In genomic region chr4:163590103-163590502, GRCh38 we compare ENCODE assay signal across 15 cellular contexts.
A peak's percentile ranks its signal among the peaks of the same experiment; 100 is the strongest.
DNase-seq lines count a peak whose midpoint lies in the region; ATAC-seq and FAIRE-seq lines count a peak whose summit lies in the region.
"Had no signal": no experiment of that assay in that cellular context is flagged by ENCODE, and none has a peak within 500 bp of the region (broad histone marks: within the 10 kb centered on the region; RNA-seq: fewer than 3 reads in every experiment).

No MANE protein-coding gene starts in this region.

- H3K27me3 Mint-ChIP-seq in memory B cell = no peaks in the 10 kb centered on the region
- H3K27me3 Mint-ChIP-seq in natural killer cell treated with Interleukin-12 subunit alpha and Interleukin-12 subunit beta and Interleukin-15 and Interleukin-18, amount 100 ng/mL, for 72 hours = peaks cover 0 to 9% of the 10 kb centered on the region in 2 donors
- H3K27me3 Mint-ChIP-seq: brain had no signal

- peaks cover 40% of the 10 kb centered on the region for H3K4me1 Mint-ChIP-seq in memory B cell
- no peaks in the 10 kb centered on the region for H3K4me1 Mint-ChIP-seq in natural killer cell treated with Interleukin-12 subunit alpha and Interleukin-12 subunit beta and Interleukin-15 and Interleukin-18, amount 100 ng/mL, for 72 hours (ENCODE audit: low read depth in 2 of 2)

- DNase-seq in memory B cell (ENCODE audit: low spot score in 2 of 2) (no peak), KG1 (lab: John Stamatoyannopoulos, UW) (no peak), HTR-8/SVneo (ENCODE audit: insufficient read length, low spot score) (no peak), retina (no peak)
- DNase-seq in natural killer cell treated with Interleukin-12 subunit alpha and Interleukin-12 subunit beta and Interleukin-15 and Interleukin-18, amount 100 ng/mL, for 72 hours (ENCODE audit: low spot score) = no peak
- DNase-seq: C1 segment of cervical spinal cord; effector memory CD4-positive, alpha-beta T cell; foreskin fibroblast; immature natural killer cell; NCI-H1092 treated with DMSO at 0.1 percent for 48 hours; NCI-H526 had no signal

- H3K27ac Mint-ChIP-seq in memory B cell = peak overlapping the region; percentile 92
- no peak overlapping the region for H3K27ac Mint-ChIP-seq in natural killer cell treated with Interleukin-12 subunit alpha and Interleukin-12 subunit beta and Interleukin-15 and Interleukin-18, amount 100 ng/mL, for 72 hours
- H3K27ac Mint-ChIP-seq: immature natural killer cell had no signal

- FAIRE-seq in HTR-8/SVneo (lab: Jason Lieb, UNC) = no peak

- H3K36me3 Mint-ChIP-seq in memory B cell = peaks cover 35% of the 10 kb centered on the region
- no peaks in the 10 kb centered on the region for H3K36me3 Mint-ChIP-seq in natural killer cell treated with Interleukin-12 subunit alpha and Interleukin-12 subunit beta and Interleukin-15 and Interleukin-18, amount 100 ng/mL, for 72 hours
- H3K36me3 Mint-ChIP-seq: brain, immature natural killer cell had no signal

- ATAC-seq in GM19035 (IDR thresholded peaks at IDR 0.05; ENCODE audit: unreplicated experiment) (peak; percentile 31), GM21825 (IDR thresholded peaks at IDR 0.05; ENCODE audit: unreplicated experiment) (peak; percentile 33), HG03159 (IDR thresholded peaks at IDR 0.05; ENCODE audit: unreplicated experiment) (peak; percentile 39), memory B cell (ENCODE audit: low read depth) (no peak)
- no peak for ATAC-seq in natural killer cell treated with Interleukin-12 subunit alpha and Interleukin-12 subunit beta and Interleukin-15 and Interleukin-18, amount 100 ng/mL, for 72 hours

- H3K4me3 Mint-ChIP-seq in memory B cell = peak overlapping the region; percentile 69
- no peak overlapping the region for H3K4me3 Mint-ChIP-seq in natural killer cell treated with Interleukin-12 subunit alpha and Interleukin-12 subunit beta and Interleukin-15 and Interleukin-18, amount 100 ng/mL, for 72 hours
- H3K4me3 Mint-ChIP-seq: brain, immature natural killer cell had no signal

- H3K9me3 Mint-ChIP-seq in memory B cell = no peaks in the 10 kb centered on the region
- H3K9me3 Mint-ChIP-seq in natural killer cell treated with Interleukin-12 subunit alpha and Interleukin-12 subunit beta and Interleukin-15 and Interleukin-18, amount 100 ng/mL, for 72 hours = no peaks in the 10 kb centered on the region
- H3K9me3 Mint-ChIP-seq: brain had no signal

Comparison
In these comparisons a context has a peak if more than half of its experiments do, and no peak if none do; other contexts are left out.
1. ATAC-seq: peak in GM19035 (single experiment), GM21825 (single experiment) and HG03159 (single experiment); none in memory B cell (single experiment) and natural killer cell treated with Interleukin-12 subunit alpha and Interleukin-12 subunit beta and Interleukin-15 and Interleukin-18, amount 100 ng/mL, for 72 hours (0 of 2).